Comparison of ENCODE assay signal across 12 cellular contexts in genomic region chr4:75494563-75494962, GRCh38. TPM values are rescaled to one million over a fixed set of nuclear protein-coding genes. Genes with fewer than 3 reads are reported as not detected.
DNase-seq lines count a peak whose midpoint lies in the region; ATAC-seq, FAIRE-seq and TF ChIP-seq lines count a peak whose summit lies in the region.
"Had no signal": no experiment of that assay in that cellular context is flagged by ENCODE, and none has a peak within 500 bp of the region (broad histone marks: within the 10 kb centered on the region; RNA-seq: fewer than 3 reads in every experiment).

No MANE protein-coding gene starts in this region.

- no peak for FAIRE-seq in HTR-8/SVneo (lab: Jason Lieb, UNC)

- H3K9ac ChIP-seq in BLaER1 treated with 17β-estradiol and CSF1 and Interleukin-3, amounts not matched to agents 10 nM and 100 nM = peak overlapping the region in 3 of 11 experiments; percentile 16 to 26 (median 22); a peak in 4 of 22 replicates
- H3K9ac ChIP-seq in endocrine pancreas (ENCODE audit: control insufficient read depth, insufficient read depth, low read length) = no peak overlapping the region

- peaks cover 67 to 99% (median 74%) of the 10 kb centered on the region in 11 experiments for H3K36me3 ChIP-seq in BLaER1 treated with 17β-estradiol and CSF1 and Interleukin-3, amounts not matched to agents 10 nM and 100 nM
- H3K36me3 ChIP-seq in endocrine pancreas (ENCODE audit: control insufficient read depth, insufficient read depth, low read length) = no peaks in the 10 kb centered on the region
- peaks cover 5% of the 10 kb centered on the region for H3K36me3 ChIP-seq in mucosa of descending colon (ENCODE audit: low read depth)

- H3K27me3 ChIP-seq in BLaER1 treated with 17β-estradiol and CSF1 and Interleukin-3, amounts not matched to agents 10 nM and 100 nM = no peaks in the 10 kb centered on the region
- no peaks in the 10 kb centered on the region for H3K27me3 ChIP-seq in endocrine pancreas (ENCODE audit: control insufficient read depth, insufficient read depth, low read length)
- H3K27me3 ChIP-seq: esophagus squamous epithelium had no signal

- ATAC-seq in mucosa of descending colon (peak; percentile 54), HG03280 (IDR thresholded peaks at IDR 0.05; ENCODE audit: unreplicated experiment) (no peak)

- DNase-seq in M059J (ENCODE audit: low read depth) (peak; percentile 68), mucosa of descending colon (no peak), HT-29 (ENCODE audit: low spot score) (no peak), HTR-8/SVneo (ENCODE audit: insufficient read length, low spot score) (no peak), DMS53 (lab: John Stamatoyannopoulos, UW) (no peak)
- DNase-seq: activated CD4-positive, alpha-beta memory T cell treated with anti-CD3 and anti-CD28 coated beads, Interleukin-2, amount 10 ng/mL, durations not matched to agents 7 days and 5 days; amniotic stem cell; DMS 273 treated with DMSO at 0.1 percent for 48 hours; esophagus squamous epithelium had no signal

- H3K4me1 ChIP-seq in BLaER1 treated with 17β-estradiol and CSF1 and Interleukin-3, amounts not matched to agents 10 nM and 100 nM = peaks cover 0 to 49% (median 23%) of the 10 kb centered on the region in 10 experiments; a peak in 14 of 20 replicates
- peaks cover 7% of the 10 kb centered on the region for H3K4me1 ChIP-seq in endocrine pancreas (ENCODE audit: control insufficient read depth, insufficient read depth, low read length)
- no peaks in the 10 kb centered on the region for H3K4me1 ChIP-seq in mucosa of descending colon (ENCODE audit: low read depth)

- H3K27ac ChIP-seq in BLaER1 treated with 17β-estradiol and CSF1 and Interleukin-3, amounts not matched to agents 10 nM and 100 nM = peak overlapping the region in 7 of 11 experiments; percentile 29 to 85 (median 79); a peak in 13 of 22 replicates

- H3K4me3 ChIP-seq in BLaER1 treated with 17β-estradiol and CSF1 and Interleukin-3, amounts not matched to agents 10 nM and 100 nM = no peak overlapping the region; a peak in 1 of 20 replicates
- H3K4me3 ChIP-seq in endocrine pancreas (ENCODE audit: control insufficient read depth, insufficient read depth, low read length) = peak overlapping the region; percentile 2
- H3K4me3 ChIP-seq in mucosa of descending colon = no peak overlapping the region
- H3K4me3 ChIP-seq: esophagus squamous epithelium had no signal

- TF ChIP-seq CTCF in mucosa of descending colon (IDR thresholded peaks at IDR 0.05) = no peak

- H3K4me2 ChIP-seq in BLaER1 treated with 17β-estradiol and CSF1 and Interleukin-3, amounts not matched to agents 10 nM and 100 nM = peak overlapping the region in 7 of 11 experiments; percentile 36 to 91 (median 68); a peak in 12 of 22 replicates

- intact Hi-C loops in mucosa of descending colon (cut with DNase I, micrococcal nuclease) = no loop called here

- H4K20me1 ChIP-seq in BLaER1 treated with 17β-estradiol and CSF1 and Interleukin-3, amounts not matched to agents 10 nM and 100 nM = peaks cover 0 to 37% (median 9%) of the 10 kb centered on the region in 11 experiments; a peak in 6 of 22 replicates

- peaks cover 13 to 15% (median 15%) of the 10 kb centered on the region in 11 experiments for H3K9me3 ChIP-seq in BLaER1 treated with 17β-estradiol and CSF1 and Interleukin-3, amounts not matched to agents 10 nM and 100 nM (replicated peaks in 1 of 11)
- no peaks in the 10 kb centered on the region for H3K9me3 ChIP-seq in endocrine pancreas (ENCODE audit: control insufficient read depth, low read length)
- no peaks in the 10 kb centered on the region for H3K9me3 ChIP-seq in mucosa of descending colon
- H3K9me3 ChIP-seq: esophagus squamous epithelium had no signal

RNA-seq across cellular contexts. Expression of gene RCHY1, which starts 19.6 kb away (rescaled TPM):
- 10.6 and 11.7 TPM in 2 replicates for total RNA-seq in M059J (2014; rRNA removed; shearing (Covaris generic))
- 10 to 100 TPM; 30.5 to 42.2 (median 33.4) TPM for total RNA-seq in mucosa of descending colon
- total RNA-seq in HT-29 (2014; rRNA removed; shearing (Covaris generic)) = 6.2 and 10.8 TPM in 2 replicates

RNA-seq across cellular contexts. Expression of gene THAP6, which starts 19.7 kb away (rescaled TPM):
- 6.3 and 8.9 TPM in 2 replicates for total RNA-seq in M059J (2014; rRNA removed; shearing (Covaris generic))
- total RNA-seq in mucosa of descending colon = 10 to 100 TPM; 17.3 to 21.8 (median 21.5) TPM
- 4.8 and 5.4 TPM in 2 replicates for total RNA-seq in HT-29 (2014; rRNA removed; shearing (Covaris generic))
